In genomic region chr14:100554082-100554677, GRCh38 we compare ENCODE assay signal across 9 cellular contexts. TPM values are rescaled to one million over a fixed set of nuclear protein-coding genes. Genes with fewer than 3 reads are reported as not detected.
A peak's percentile ranks its signal among the peaks of the same experiment; 100 is the strongest.
DNase-seq lines count a peak whose midpoint lies in the region; ATAC-seq and TF ChIP-seq lines count a peak whose summit lies in the region.
"Had no signal": no experiment of that assay in that cellular context is flagged by ENCODE, and none has a peak within 500 bp of the region (broad histone marks: within the 10 kb centered on the region; RNA-seq: fewer than 3 reads in every experiment).

No MANE protein-coding gene starts in this region.

- H3K27me3 Mint-ChIP-seq in activated CD4-positive, alpha-beta T cell treated with anti-CD3 and anti-CD28 coated beads for 36 hours, result no peaks in the 10 kb centered on the region

- no peak overlapping the region for H3K27ac Mint-ChIP-seq in activated CD4-positive, alpha-beta T cell treated with anti-CD3 and anti-CD28 coated beads for 36 hours

- H3K9me3 ChIP-seq in left ventricle myocardium inferior (replicated peaks) (no peaks in the 10 kb centered on the region), stomach (no peaks in the 10 kb centered on the region)

- peaks cover 5% of the 10 kb centered on the region for H3K4me1 Mint-ChIP-seq in activated CD4-positive, alpha-beta T cell treated with anti-CD3 and anti-CD28 coated beads for 36 hours

- no peaks in the 10 kb centered on the region for H3K9me3 Mint-ChIP-seq in activated CD4-positive, alpha-beta T cell treated with anti-CD3 and anti-CD28 coated beads for 36 hours (ENCODE audit: low read depth)

- H3K4me1 ChIP-seq in left ventricle myocardium inferior (peaks cover 6% of the 10 kb centered on the region), stomach (peaks cover 0 to 6% (median 0%) of the 10 kb centered on the region in 4 donors)

- intact Hi-C loops in activated CD4-positive, alpha-beta T cell treated with anti-CD3 and anti-CD28 coated beads for 36 hours (cut with DNase I, micrococcal nuclease), result no loop called here
- intact Hi-C loops in left ventricle myocardium inferior (cut with micrococcal nuclease) (no loop called here), stomach (cut with DNase I; ENCODE audit: low total_unique reads) (no loop called here)

- POLR2A ChIA-PET in activated CD4-positive, alpha-beta T cell treated with anti-CD3 and anti-CD28 coated beads for 36 hours (lab: Charles Lee), result no interaction called here

- peak; percentile 20 for DNase-seq in activated CD4-positive, alpha-beta T cell treated with anti-CD3 and anti-CD28 coated beads for 36 hours
- DNase-seq in activated CD4-positive, alpha-beta T cell treated with anti-CD3 and anti-CD28 coated beads, Interleukin-2, amount 50 U/mL, for 4 hours, result no peak
- DNase-seq in SK-N-DZ (ENCODE audit: low spot score), result peak; percentile 10
- peak; percentile 63 for DNase-seq in left ventricle myocardium inferior
- peak; percentile 62 for DNase-seq in stomach
- DNase-seq in COLO668 (lab: John Stamatoyannopoulos, UW; ENCODE audit: unreplicated experiment), result no peak
- DNase-seq in central memory CD4-positive, alpha-beta T cell, result no peak

- no peaks in the 10 kb centered on the region for H3K36me3 ChIP-seq in left ventricle myocardium inferior
- H3K36me3 ChIP-seq in stomach, result no peaks in the 10 kb centered on the region
- H3K36me3 ChIP-seq: cardiac muscle cell had no signal

- peaks cover 64% of the 10 kb centered on the region for H3K27me3 ChIP-seq in left ventricle myocardium inferior (ENCODE audit: low read depth)
- peaks cover 0 to 53% (median 0%) of the 10 kb centered on the region in 3 donors for H3K27me3 ChIP-seq in stomach
- H3K27me3 ChIP-seq: cardiac muscle cell had no signal

- no peak for TF ChIP-seq POLR2A in stomach (IDR thresholded peaks at IDR 0.05)

- H3K4me3 ChIP-seq in left ventricle myocardium inferior (peak overlapping the region; percentile 25), stomach (no peak overlapping the region)
- H3K4me3 ChIP-seq: cardiac muscle cell had no signal

- H3K27ac ChIP-seq in left ventricle myocardium inferior (replicated peaks), result no peak overlapping the region
- H3K27ac ChIP-seq in stomach, result no peak overlapping the region
- H3K27ac ChIP-seq: cardiac muscle cell had no signal

- no peaks in the 10 kb centered on the region for H3K36me3 Mint-ChIP-seq in activated CD4-positive, alpha-beta T cell treated with anti-CD3 and anti-CD28 coated beads for 36 hours (ENCODE audit: low read depth)

- TF ChIP-seq CTCF in left ventricle myocardium inferior (IDR thresholded peaks at IDR 0.05; ENCODE audit: borderline replicate concordance), result no peak
- TF ChIP-seq CTCF in stomach (IDR thresholded peaks at IDR 0.05), result no peak

- CTCF ChIA-PET in activated CD4-positive, alpha-beta T cell treated with anti-CD3 and anti-CD28 coated beads for 36 hours (lab: Charles Lee), result no interaction called here

- no peak overlapping the region for H3K4me3 Mint-ChIP-seq in activated CD4-positive, alpha-beta T cell treated with anti-CD3 and anti-CD28 coated beads for 36 hours

- WGBS in stomach, 5 donors, result 26 to 62% (median 39%) methylated on average over 7 to 19 of the region's 19 CpGs

- no peak for ATAC-seq in activated CD4-positive, alpha-beta T cell treated with anti-CD3 and anti-CD28 coated beads for 36 hours
- ATAC-seq in GM18502 (IDR thresholded peaks at IDR 0.05; ENCODE audit: poor library complexity, unreplicated experiment), result no peak

- no peak for TF ChIP-seq EP300 in stomach (IDR thresholded peaks at IDR 0.05)

RNA-seq across cellular contexts. Expression of gene BEGAIN, which starts 33.0 kb away (rescaled TPM):
- 1 to 10 TPM; 3.1 to 3.5 TPM for total RNA-seq in activated CD4-positive, alpha-beta T cell treated with anti-CD3 and anti-CD28 coated beads for 36 hours
- 0.27 TPM in 1 of 2 replicates, not detected in the other for polyA plus RNA-seq in SK-N-DZ (2014; cell fraction: cytosol; rRNA removed)
- 0.04 and 0.22 TPM in 2 replicates for polyA plus RNA-seq in SK-N-DZ (2014; cell fraction: nucleus; rRNA removed)
- 1.9 TPM for total RNA-seq in left ventricle myocardium inferior
- total RNA-seq in stomach, result 1 to 10 TPM in 1 of 5 donors, not detected in 4; 1.1 TPM
- under 1 TPM; 0.31 to 0.92 (median 0.75) TPM for polyA plus RNA-seq in stomach
- total RNA-seq: cardiac muscle cell had no signal
- polyA plus RNA-seq: cardiac muscle cell had no signal

Comparison
In these comparisons a context has a peak if more than half of its experiments do, and no peak if none do; other contexts are left out.
1. DNase-seq: peak in activated CD4-positive, alpha-beta T cell treated with anti-CD3 and anti-CD28 coated beads for 36 hours (single experiment), SK-N-DZ (single experiment), left ventricle myocardium inferior (single experiment) and stomach (single experiment); none in activated CD4-positive, alpha-beta T cell treated with anti-CD3 and anti-CD28 coated beads, Interleukin-2, amount 50 U/mL, for 4 hours (0 of 2), COLO668 (single experiment) and central memory CD4-positive, alpha-beta T cell (single experiment).